ENCODE assay signal across 38 cellular contexts in the genomic region with DNA sequence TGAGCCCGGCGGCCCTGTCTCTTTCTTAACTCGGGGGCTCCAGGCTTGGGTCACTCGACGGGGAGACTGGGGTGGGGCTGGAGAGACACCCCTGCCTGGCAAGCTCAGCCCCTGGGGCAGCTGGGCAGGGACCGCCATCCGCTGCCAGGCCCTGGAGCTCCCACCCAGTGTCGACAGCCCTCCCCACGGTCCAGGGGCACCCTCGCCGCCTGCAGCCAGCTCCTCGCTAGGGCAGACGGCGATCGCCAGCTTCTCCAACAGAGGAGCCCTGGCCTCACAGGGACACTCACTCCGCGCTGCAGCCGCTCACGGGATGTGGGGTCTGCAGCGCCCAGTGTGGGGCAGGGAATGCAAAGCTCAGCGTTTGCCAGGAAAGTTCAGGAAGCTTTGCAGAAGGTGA. TPM values are rescaled to one million over a fixed set of nuclear protein-coding genes. Genes with fewer than 3 reads are reported as not detected.
"Had no signal": no experiment of that assay in that cellular context is flagged by ENCODE, and none has a peak within 500 bp of the region (broad histone marks: within the 10 kb centered on the region; RNA-seq: fewer than 3 reads in every experiment).

No MANE protein-coding gene starts in this region.

- H3K27me3 ChIP-seq: MG63 had no signal

- DNase-seq: Karpas-422, Kasumi-1, MG63, MM.1S, MV-4-11, NCI-H1048, NCI-H1092, NCI-H1092 treated with DMSO at 0.1 percent for 48 hours, NCI-H1105, NCI-H1105 treated with DMSO at 0.1 percent for 48 hours, NCI-H1417, NCI-H1417 treated with DMSO at 0.1 percent for 48 hours, NCI-H1436, NCI-H1436 treated with DMSO at 0.1 percent for 48 hours, NCI-H146, NCI-H1694, NCI-H1694 treated with DMSO at 0.1 percent for 48 hours, NCI-H187, NCI-H187 treated with DMSO at 0.1 percent for 48 hours, NCI-H1930, NCI-H2029, NCI-H2029 treated with DMSO at 0.1 percent for 48 hours, NCI-H2081, NCI-H2081 treated with DMSO at 0.1 percent for 48 hours, NCI-H2107, NCI-H2171, NCI-H2171 treated with DMSO at 0.1 percent for 48 hours, NCI-H2227 treated with DMSO at 0.1 percent for 48 hours, NCI-H226, NCI-H345, NCI-H446, NCI-H446 treated with DMSO at 0.1 percent for 48 hours, NCI-H510A had no signal

- H3K4me2 ChIP-seq: KMS-11 had no signal

- H3K27ac ChIP-seq: KMS-11 had no signal

- H3K4me3 ChIP-seq: MG63 had no signal

- H3K9ac ChIP-seq: KMS-11 had no signal

- H3K36me3 ChIP-seq: MG63 had no signal

- H3K9me3 ChIP-seq: MG63 had no signal

RNA-seq across cellular contexts. Expression of gene PABPN1L, which starts 38.7 kb away (rescaled TPM):
- total RNA-seq: LHCN-M2, M059J, MCF 10A, NCI-H460 had no signal
